In the genomic region with DNA sequence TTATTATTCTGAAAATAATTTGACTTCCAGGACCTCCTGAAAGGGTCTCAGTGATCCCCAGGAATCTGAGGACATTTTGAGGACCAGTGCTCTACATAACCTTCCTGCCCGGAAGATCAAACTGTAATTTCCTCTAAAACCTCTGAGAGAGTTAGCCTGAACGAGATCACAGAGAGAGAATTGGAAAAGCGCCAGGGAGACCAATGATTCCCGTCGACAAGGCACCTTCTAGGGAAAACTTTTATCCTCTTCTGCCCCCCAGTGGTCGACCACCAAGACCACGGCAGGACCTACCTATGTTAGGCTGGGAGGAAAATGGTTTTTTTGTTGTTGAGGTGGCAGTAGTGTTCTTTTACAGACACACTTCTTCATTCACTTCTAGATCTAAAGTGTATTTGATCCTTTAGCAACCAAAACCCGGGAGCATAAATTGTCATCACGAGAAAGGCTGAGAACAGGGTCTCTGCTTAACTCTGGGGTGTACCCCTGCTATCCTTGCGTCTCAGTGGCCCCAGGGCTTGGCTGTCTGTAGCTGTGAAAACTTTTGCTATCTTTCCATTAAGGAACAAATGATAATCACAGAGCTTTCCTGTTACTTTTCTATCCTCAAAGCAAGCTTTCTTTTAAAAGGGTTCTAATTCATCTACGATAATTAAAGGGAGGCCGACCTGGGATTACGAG, we compare ENCODE assay signal across 8 cellular contexts.
A peak's percentile ranks its signal among the peaks of the same experiment; 100 is the strongest.
DNase-seq lines count a peak whose midpoint lies in the region; ATAC-seq, FAIRE-seq and TF ChIP-seq lines count a peak whose summit lies in the region.

No MANE protein-coding gene starts in this region.

- peaks cover 5% of the 10 kb centered on the region for H3K9me3 Mint-ChIP-seq in Calu3 (ENCODE audit: low read depth, unreplicated experiment)
- H3K9me3 Mint-ChIP-seq in astrocyte (ENCODE audit: unreplicated experiment) = peaks cover 6% of the 10 kb centered on the region
- peaks cover 3% of the 10 kb centered on the region for H3K9me3 Mint-ChIP-seq in activated T-helper 1 cell treated with anti-CD3 and anti-CD28 coated beads, Interleukin-12 subunit alpha, Interleukin-12 subunit beta, Interleukin-2, Interleukin-4 antibody, amounts not matched to agents 30 ng/mL and 10 ng/mL and 1 ng/mL, durations not matched to agents 14 hours and 24 hours and 36 hours

- intact Hi-C loops in Calu3 (cut with micrococcal nuclease; ENCODE audit: unreplicated experiment) (loop anchor here (1.0 to 5.0 kb wide), 3 partner anchors 88 to 849 kb away; no protein-coding TSS in a partner anchor), PC-3 (cut with micrococcal nuclease) (loop anchor here (1.0 to 5.0 kb wide), 6 partner anchors 50 to 351 kb away; no protein-coding TSS in a partner anchor), sigmoid colon (cut with DNase I) (loop anchor here (1.0 to 5.0 kb wide), 3 partner anchors 135 to 479 kb away; partner anchors contain the start of genes FRMD6 and RTRAF)
- intact Hi-C loops in activated T-helper 1 cell treated with anti-CD3 and anti-CD28 coated beads, Interleukin-12 subunit alpha, Interleukin-12 subunit beta, Interleukin-2, Interleukin-4 antibody, amounts not matched to agents 30 ng/mL and 10 ng/mL and 1 ng/mL, durations not matched to agents 14 hours and 24 hours and 36 hours (cut with micrococcal nuclease) = loop anchor here (2.0 kb wide), 1 partner anchor 135 kb away; no protein-coding TSS in a partner anchor

- H4K20me1 ChIP-seq in PC-3 (ENCODE audit: low read length) = no peaks in the 10 kb centered on the region
- H4K20me1 ChIP-seq in astrocyte (ENCODE audit: insufficient read depth, low read length) = no peaks in the 10 kb centered on the region

- 31 to 34% methylated on average over 13 of the region's 13 CpGs for WGBS in sigmoid colon, 2 donors

- H3K4me3 Mint-ChIP-seq in Calu3 (ENCODE audit: low read depth, unreplicated experiment) (no peak overlapping the region), astrocyte (ENCODE audit: unreplicated experiment) (no peak overlapping the region)
- H3K4me3 Mint-ChIP-seq in activated T-helper 1 cell treated with anti-CD3 and anti-CD28 coated beads, Interleukin-12 subunit alpha, Interleukin-12 subunit beta, Interleukin-2, Interleukin-4 antibody, amounts not matched to agents 30 ng/mL and 10 ng/mL and 1 ng/mL, durations not matched to agents 14 hours and 24 hours and 36 hours = no peak overlapping the region

- BruUV-seq in Calu3 (replicated peaks; lab: Mats Ljungman, UMichigan) (no TSS peak), PC-3 (replicated peaks; lab: Mats Ljungman, UMichigan) (no TSS peak)

- no peaks in the 10 kb centered on the region for H3K27me3 ChIP-seq in PC-3 (ENCODE audit: low read length)
- no peaks in the 10 kb centered on the region for H3K27me3 ChIP-seq in astrocyte (ENCODE audit: insufficient read depth, low read length)
- H3K27me3 ChIP-seq in sigmoid colon = no peaks in the 10 kb centered on the region

- H3K79me2 ChIP-seq in PC-3 (ENCODE audit: low read length) = no peaks in the 10 kb centered on the region
- no peaks in the 10 kb centered on the region for H3K79me2 ChIP-seq in astrocyte (ENCODE audit: insufficient read depth, low read length)

- H3K4me1 Mint-ChIP-seq in Calu3 (ENCODE audit: low read depth, unreplicated experiment) (no peaks in the 10 kb centered on the region), astrocyte (ENCODE audit: low read depth, unreplicated experiment) (no peaks in the 10 kb centered on the region)
- no peaks in the 10 kb centered on the region for H3K4me1 Mint-ChIP-seq in activated T-helper 1 cell treated with anti-CD3 and anti-CD28 coated beads, Interleukin-12 subunit alpha, Interleukin-12 subunit beta, Interleukin-2, Interleukin-4 antibody, amounts not matched to agents 30 ng/mL and 10 ng/mL and 1 ng/mL, durations not matched to agents 14 hours and 24 hours and 36 hours (ENCODE audit: low read depth)

- POLR2A ChIA-PET in PC-3 (lab: Charles Lee; ENCODE audit: unreplicated experiment) = interaction anchor here (0.6 kb wide), 1 partner anchor 15 kb away, joined by 3 read pairs; no protein-coding TSS in a partner anchor

- H3K27me3 Mint-ChIP-seq in Calu3 (ENCODE audit: unreplicated experiment) (peaks cover 26% of the 10 kb centered on the region), astrocyte (ENCODE audit: low read depth, unreplicated experiment) (no peaks in the 10 kb centered on the region)
- H3K27me3 Mint-ChIP-seq in activated T-helper 1 cell treated with anti-CD3 and anti-CD28 coated beads, Interleukin-12 subunit alpha, Interleukin-12 subunit beta, Interleukin-2, Interleukin-4 antibody, amounts not matched to agents 30 ng/mL and 10 ng/mL and 1 ng/mL, durations not matched to agents 14 hours and 24 hours and 36 hours (ENCODE audit: insufficient read depth) = peaks cover 3% of the 10 kb centered on the region

- H3K4me2 ChIP-seq in PC-3 (ENCODE audit: low read length) = peak overlapping the region; percentile 48
- H3K4me2 ChIP-seq in astrocyte (ENCODE audit: low read length) = peak overlapping the region; percentile 30

- H3K36me3 Mint-ChIP-seq in Calu3 (ENCODE audit: insufficient read depth, unreplicated experiment) (no peaks in the 10 kb centered on the region), astrocyte (ENCODE audit: low read depth, unreplicated experiment) (peaks cover 2% of the 10 kb centered on the region)
- H3K36me3 Mint-ChIP-seq in activated T-helper 1 cell treated with anti-CD3 and anti-CD28 coated beads, Interleukin-12 subunit alpha, Interleukin-12 subunit beta, Interleukin-2, Interleukin-4 antibody, amounts not matched to agents 30 ng/mL and 10 ng/mL and 1 ng/mL, durations not matched to agents 14 hours and 24 hours and 36 hours (ENCODE audit: low read depth) = peaks cover 1% of the 10 kb centered on the region

- H3K4me1 ChIP-seq in PC-3 (ENCODE audit: insufficient read depth, low read length) (peaks cover 6% of the 10 kb centered on the region; the same call in 1 of the 2 replicates), astrocyte (ENCODE audit: insufficient read depth, low read length) (no peaks in the 10 kb centered on the region), sigmoid colon (peaks cover 0 to 27% (median 15%) of the 10 kb centered on the region in 4 donors)

- peak; percentile 84 for DNase-seq in Calu3
- peak; percentile 78 for DNase-seq in Jurkat, Clone E6-1 (ENCODE audit: low read depth, low spot score)
- peak; percentile 95 for DNase-seq in PC-3
- peak; percentile 75 for DNase-seq in astrocyte (ENCODE audit: low read depth)
- peak; percentile 84 for DNase-seq in hepatic stellate cell (ENCODE audit: low spot score)
- peak; percentile 93 for DNase-seq in sigmoid colon
- no peak for DNase-seq in activated T-helper 1 cell treated with anti-CD3 and anti-CD28 coated beads, Interleukin-12 subunit alpha, Interleukin-12 subunit beta, Interleukin-2, Interleukin-4 antibody, amounts not matched to agents 30 ng/mL and 10 ng/mL and 1 ng/mL, durations not matched to agents 14 hours and 24 hours and 36 hours (ENCODE audit: low spot score)

- H3K27ac ChIP-seq in PC-3 (ENCODE audit: low read length) (no peak overlapping the region), astrocyte (ENCODE audit: low read depth, low read length) (no peak overlapping the region), sigmoid colon (peak overlapping the region in 1 of 4 donors; percentile 34)

- peak; percentile 98 for ATAC-seq in PC-3
- ATAC-seq in HG02970 (IDR thresholded peaks at IDR 0.05; ENCODE audit: low FRiP score, unreplicated experiment) = no peak

- TF ChIP-seq POLR2A in sigmoid colon (IDR thresholded peaks at IDR 0.05) = no peak

- H3K9ac ChIP-seq in PC-3 (ENCODE audit: low read length) (no peak overlapping the region), astrocyte (ENCODE audit: low read length) (no peak overlapping the region)

- H3K27ac Mint-ChIP-seq in Calu3 (ENCODE audit: unreplicated experiment) (no peak overlapping the region), astrocyte (ENCODE audit: unreplicated experiment) (peak overlapping the region; percentile 59)
- H3K27ac Mint-ChIP-seq in activated T-helper 1 cell treated with anti-CD3 and anti-CD28 coated beads, Interleukin-12 subunit alpha, Interleukin-12 subunit beta, Interleukin-2, Interleukin-4 antibody, amounts not matched to agents 30 ng/mL and 10 ng/mL and 1 ng/mL, durations not matched to agents 14 hours and 24 hours and 36 hours = no peak overlapping the region

- H2AFZ ChIP-seq in PC-3 (ENCODE audit: low read length) = peak overlapping the region; percentile 50
- H2AFZ ChIP-seq in astrocyte (ENCODE audit: low read depth, low read length) = peak overlapping the region; percentile 37

- TF ChIP-seq CTCF in Calu3 (IDR thresholded peaks at IDR 0.05; ENCODE audit: unreplicated experiment) = peak; percentile 46
- peak; percentile 92 for TF ChIP-seq CTCF in PC-3 (conservative IDR thresholded peaks at IDR 0.05; ENCODE audit: low read depth, low read length)
- peak; percentile 87 for TF ChIP-seq CTCF in astrocyte (IDR thresholded peaks at IDR 0.05; ENCODE audit: insufficient read depth, low read depth, low read length)
- TF ChIP-seq CTCF in sigmoid colon (IDR thresholded peaks at IDR 0.05) = peak; percentile 51 to 74 (median 66)

- CTCF ChIA-PET in Calu3 (lab: Charles Lee) (no interaction called here), PC-3 (lab: Charles Lee) (interaction anchor here (0.5 kb wide), 1 partner anchor 119 kb away, joined by 3 read pairs; no protein-coding TSS in a partner anchor)

- no peaks in the 10 kb centered on the region for H3K36me3 ChIP-seq in PC-3 (ENCODE audit: low read depth, low read length)
- no peaks in the 10 kb centered on the region for H3K36me3 ChIP-seq in astrocyte (ENCODE audit: insufficient read depth, low read length)
- H3K36me3 ChIP-seq in sigmoid colon = no peaks in the 10 kb centered on the region

- H3K9me3 ChIP-seq in PC-3 (ENCODE audit: low read length) (no peaks in the 10 kb centered on the region), astrocyte (ENCODE audit: insufficient read depth, low read depth, low read length) (no peaks in the 10 kb centered on the region), sigmoid colon (peaks cover 0 to 5% (median 4%) of the 10 kb centered on the region in 4 donors)

- no peaks in the 10 kb centered on the region for H3K9me2 ChIP-seq in PC-3 (replicated peaks; ENCODE audit: low read length)

- H3K4me3 ChIP-seq in Jurkat, Clone E6-1 (ENCODE audit: low read length) = no peak overlapping the region
- H3K4me3 ChIP-seq in PC-3 (ENCODE audit: low read length) = no peak overlapping the region
- H3K4me3 ChIP-seq in astrocyte (ENCODE audit: insufficient read depth, low read depth, low read length) = no peak overlapping the region
- H3K4me3 ChIP-seq in sigmoid colon = no peak overlapping the region

- FAIRE-seq in astrocyte (lab: Jason Lieb, UNC) = peak; percentile 75

- H3F3A ChIP-seq in PC-3 (ENCODE audit: low read length, unreplicated experiment) = no peaks in the 10 kb centered on the region

- no peak for TF ChIP-seq EP300 in sigmoid colon (IDR thresholded peaks at IDR 0.05)
